In the genomic region with DNA sequence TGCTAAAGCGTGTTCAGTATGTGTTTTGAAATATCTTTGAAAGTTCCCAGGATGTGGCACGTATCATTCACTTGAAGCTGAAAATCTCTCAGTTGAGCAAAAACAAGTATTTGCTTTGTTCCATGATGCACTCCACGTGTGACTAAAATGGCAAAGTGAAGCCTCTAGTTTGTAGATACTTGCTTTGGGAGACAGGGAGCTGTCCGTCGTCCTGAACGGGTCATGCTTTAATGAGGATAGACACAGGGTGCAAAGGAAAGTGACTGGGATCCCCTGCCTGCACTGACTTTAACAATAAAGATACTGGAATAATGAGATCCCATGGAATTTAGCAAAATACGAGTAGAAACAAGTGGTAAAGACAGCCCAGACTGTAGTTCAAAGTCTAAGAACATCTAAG, we compare ENCODE assay signal across 14 cellular contexts.
DNase-seq lines count a peak whose midpoint lies in the region; ATAC-seq and TF ChIP-seq lines count a peak whose summit lies in the region.
"Had no signal": no experiment of that assay in that cellular context is flagged by ENCODE, and none has a peak within 500 bp of the region (broad histone marks: within the 10 kb centered on the region; RNA-seq: fewer than 3 reads in every experiment).

No MANE protein-coding gene starts in this region.

- TF ChIP-seq CTCF in fibroblast of lung (conservative IDR thresholded peaks at IDR 0.05 in 1 of 2, IDR thresholded peaks at IDR 0.05 in 1 of 2; ENCODE audit: low read depth in 1 of 2, low read length in 2 of 2): no peak
- TF ChIP-seq CTCF in neural crest cell (conservative IDR thresholded peaks at IDR 0.05): no peak

- ATAC-seq in naive thymus-derived CD4-positive, alpha-beta T cell: no peak

- no peaks in the 10 kb centered on the region for H3K27me3 ChIP-seq in GM23248 (replicated peaks; ENCODE audit: insufficient read depth)
- no peaks in the 10 kb centered on the region for H3K27me3 ChIP-seq in fibroblast of lung (ENCODE audit: control insufficient read depth, insufficient read depth, low read length)
- no peaks in the 10 kb centered on the region for H3K27me3 ChIP-seq in naive thymus-derived CD4-positive, alpha-beta T cell (ENCODE audit: control insufficient read depth in 2 of 2, insufficient read depth in 2 of 2, low read length in 2 of 2)

- H3K4me2 ChIP-seq in GM23248 (ENCODE audit: unreplicated experiment) (no peak overlapping the region), fibroblast of lung (ENCODE audit: extremely low read depth, insufficient read depth, low read length) (no peak overlapping the region)

- H3F3A ChIP-seq in GM23248 (ENCODE audit: insufficient read depth): no peaks in the 10 kb centered on the region

- H3K9me3 ChIP-seq in GM23248 (ENCODE audit: low read depth) (no peaks in the 10 kb centered on the region), fibroblast of lung (ENCODE audit: control insufficient read depth, insufficient read depth, low read depth, low read length) (no peaks in the 10 kb centered on the region)
- H3K9me3 ChIP-seq in naive thymus-derived CD4-positive, alpha-beta T cell (ENCODE audit: control insufficient read depth in 2 of 3, low read length in 3 of 3): no peaks in the 10 kb centered on the region

- DNase-seq in GM23248 (peak; percentile 18), RPMI8226 (peak; percentile 20), fibroblast of lung (ENCODE audit: low read depth in 2 of 2) (peak; percentile 42 to 48), neural crest cell (ENCODE audit: low read depth, low spot score) (peak; percentile 53), DMS153 treated with DMSO at 0.1 percent for 48 hours (lab: John Stamatoyannopoulos, UW; ENCODE audit: unreplicated experiment) (no peak), OCI-M1 (lab: John Stamatoyannopoulos, UW) (no peak)
- DNase-seq in stimulated activated CD4-positive, alpha-beta T cell treated with anti-CD3 and anti-CD28 coated beads, Interleukin-1b, Interleukin-23, amount 100 ng/mL, for 48 hours: no peak
- DNase-seq in naive thymus-derived CD4-positive, alpha-beta T cell: no peak
- DNase-seq: activated CD4-positive, alpha-beta T cell treated with anti-CD3 and anti-CD28 coated beads for 4 hours; activated naive CD8-positive, alpha-beta T cell treated with anti-CD3 and anti-CD28 coated beads for 36 hours; left ventricle myocardium inferior; NCI-H2171 treated with DMSO at 0.1 percent for 48 hours; SHP77 treated with DMSO at 0.1 percent for 48 hours; stimulated activated CD4-positive, alpha-beta T cell treated with anti-CD3 and anti-CD28 coated beads, Interleukin-4, amount 100 ng/mL, for 4 hours had no signal

- CTCF ChIA-PET in naive thymus-derived CD4-positive, alpha-beta T cell (lab: Charles Lee): no interaction called here

- no peak overlapping the region for H3K27ac ChIP-seq in GM23248
- no peak overlapping the region for H3K27ac ChIP-seq in fibroblast of lung (ENCODE audit: insufficient read depth, low read length)
- no peak overlapping the region for H3K27ac ChIP-seq in naive thymus-derived CD4-positive, alpha-beta T cell (ENCODE audit: low read depth, low read length)
- H3K27ac ChIP-seq: left ventricle myocardium inferior had no signal

- H2AFZ ChIP-seq in GM23248: no peak overlapping the region
- H2AFZ ChIP-seq in fibroblast of lung (ENCODE audit: low read length): no peak overlapping the region

- WGBS in GM23248 (ENCODE audit: low coverage in 1 of 2, low lambda C conversion rate in 2 of 2, missing lambda C conversion rate in 2 of 2), 2 experiments: 5 to 11% methylated on average over 7 of the region's 7 CpGs

- H4K20me1 ChIP-seq in GM23248 (ENCODE audit: insufficient read depth): no peaks in the 10 kb centered on the region
- no peaks in the 10 kb centered on the region for H4K20me1 ChIP-seq in fibroblast of lung (ENCODE audit: control insufficient read depth, extremely low read depth, insufficient read depth, low read length)

- POLR2A ChIA-PET in naive thymus-derived CD4-positive, alpha-beta T cell (lab: Charles Lee): no interaction called here

- no peak overlapping the region for H3K27ac Mint-ChIP-seq in neural crest cell (ENCODE audit: unreplicated experiment)
- no peak overlapping the region for H3K27ac Mint-ChIP-seq in naive thymus-derived CD4-positive, alpha-beta T cell
- H3K27ac Mint-ChIP-seq: activated naive CD8-positive, alpha-beta T cell treated with anti-CD3 and anti-CD28 coated beads for 36 hours had no signal

- no peak overlapping the region for H3K4me3 ChIP-seq in GM23248
- H3K4me3 ChIP-seq in fibroblast of lung (replicated peaks in 1 of 4; ENCODE audit: control extremely low read depth in 1 of 4, insufficient read depth in 1 of 4, low read depth in 3 of 4, low read length in 4 of 4): no peak overlapping the region
- no peak overlapping the region for H3K4me3 ChIP-seq in naive thymus-derived CD4-positive, alpha-beta T cell (ENCODE audit: low read length)
- H3K4me3 ChIP-seq: left ventricle myocardium inferior had no signal

- peaks cover 29% of the 10 kb centered on the region for H3K27me3 Mint-ChIP-seq in neural crest cell (ENCODE audit: low read depth)
- H3K27me3 Mint-ChIP-seq in naive thymus-derived CD4-positive, alpha-beta T cell: peaks cover 0 to 5% (median 0%) of the 10 kb centered on the region in 5 donors
- H3K27me3 Mint-ChIP-seq: activated naive CD8-positive, alpha-beta T cell treated with anti-CD3 and anti-CD28 coated beads for 36 hours had no signal

- no peak overlapping the region for H3K4me3 Mint-ChIP-seq in neural crest cell
- H3K4me3 Mint-ChIP-seq in naive thymus-derived CD4-positive, alpha-beta T cell: no peak overlapping the region
- H3K4me3 Mint-ChIP-seq: activated naive CD8-positive, alpha-beta T cell treated with anti-CD3 and anti-CD28 coated beads for 36 hours had no signal

- H3K9me2 ChIP-seq in GM23248 (ENCODE audit: insufficient read depth): no peaks in the 10 kb centered on the region

- H3K36me3 ChIP-seq in GM23248 (ENCODE audit: low read depth) (no peaks in the 10 kb centered on the region), fibroblast of lung (ENCODE audit: control insufficient read depth, insufficient read depth, low read length) (no peaks in the 10 kb centered on the region)
- H3K36me3 ChIP-seq in naive thymus-derived CD4-positive, alpha-beta T cell (ENCODE audit: control insufficient read depth in 2 of 3, insufficient read depth in 3 of 3, low read length in 3 of 3): no peaks in the 10 kb centered on the region
- H3K36me3 ChIP-seq: left ventricle myocardium inferior had no signal

- intact Hi-C loops in naive thymus-derived CD4-positive, alpha-beta T cell (cut with micrococcal nuclease): no loop called here

- no peaks in the 10 kb centered on the region for H3K4me1 ChIP-seq in GM23248 (ENCODE audit: insufficient read depth)
- no peaks in the 10 kb centered on the region for H3K4me1 ChIP-seq in fibroblast of lung (ENCODE audit: control insufficient read depth, extremely low read depth, insufficient read depth, low read length)
- H3K4me1 ChIP-seq in naive thymus-derived CD4-positive, alpha-beta T cell (ENCODE audit: control insufficient read depth in 2 of 2, insufficient read depth in 2 of 2, low read length in 2 of 2): no peaks in the 10 kb centered on the region
- H3K4me1 ChIP-seq: left ventricle myocardium inferior had no signal

- H3K9me3 Mint-ChIP-seq in neural crest cell: no peaks in the 10 kb centered on the region
- peaks cover 2 to 26% (median 8%) of the 10 kb centered on the region in 11 donors for H3K9me3 Mint-ChIP-seq in naive thymus-derived CD4-positive, alpha-beta T cell

- H3K79me2 ChIP-seq in GM23248 (ENCODE audit: insufficient read depth) (no peaks in the 10 kb centered on the region), fibroblast of lung (ENCODE audit: control insufficient read depth, insufficient read depth, low read length) (no peaks in the 10 kb centered on the region)

- H3K9ac ChIP-seq in GM23248: no peak overlapping the region
- no peak overlapping the region for H3K9ac ChIP-seq in fibroblast of lung (ENCODE audit: insufficient read depth, low read length)

- in situ Hi-C loops in GM23248 (cut with MboI): no loop called here

- no peaks in the 10 kb centered on the region for H3K36me3 Mint-ChIP-seq in neural crest cell (ENCODE audit: low read depth)
- H3K36me3 Mint-ChIP-seq in naive thymus-derived CD4-positive, alpha-beta T cell: peaks cover 0 to 4% (median 0%) of the 10 kb centered on the region in 5 donors
- H3K36me3 Mint-ChIP-seq: activated naive CD8-positive, alpha-beta T cell treated with anti-CD3 and anti-CD28 coated beads for 36 hours had no signal

- H3K4me1 Mint-ChIP-seq in neural crest cell: no peaks in the 10 kb centered on the region
- no peaks in the 10 kb centered on the region for H3K4me1 Mint-ChIP-seq in naive thymus-derived CD4-positive, alpha-beta T cell
- H3K4me1 Mint-ChIP-seq: activated naive CD8-positive, alpha-beta T cell treated with anti-CD3 and anti-CD28 coated beads for 36 hours had no signal

Comparison
In these comparisons a context has a peak if more than half of its experiments do, and no peak if none do; other contexts are left out.
1. DNase-seq: peak in GM23248 (single experiment), RPMI8226 (single experiment), fibroblast of lung (2 of 2) and neural crest cell (single experiment); none in stimulated activated CD4-positive, alpha-beta T cell treated with anti-CD3 and anti-CD28 coated beads, Interleukin-1b, Interleukin-23, amount 100 ng/mL, for 48 hours (single experiment), DMS153 treated with DMSO at 0.1 percent for 48 hours (single experiment), OCI-M1 (single experiment) and naive thymus-derived CD4-positive, alpha-beta T cell (0 of 9).